ENCODE assay signal across 1 cellular context in the genomic region with DNA sequence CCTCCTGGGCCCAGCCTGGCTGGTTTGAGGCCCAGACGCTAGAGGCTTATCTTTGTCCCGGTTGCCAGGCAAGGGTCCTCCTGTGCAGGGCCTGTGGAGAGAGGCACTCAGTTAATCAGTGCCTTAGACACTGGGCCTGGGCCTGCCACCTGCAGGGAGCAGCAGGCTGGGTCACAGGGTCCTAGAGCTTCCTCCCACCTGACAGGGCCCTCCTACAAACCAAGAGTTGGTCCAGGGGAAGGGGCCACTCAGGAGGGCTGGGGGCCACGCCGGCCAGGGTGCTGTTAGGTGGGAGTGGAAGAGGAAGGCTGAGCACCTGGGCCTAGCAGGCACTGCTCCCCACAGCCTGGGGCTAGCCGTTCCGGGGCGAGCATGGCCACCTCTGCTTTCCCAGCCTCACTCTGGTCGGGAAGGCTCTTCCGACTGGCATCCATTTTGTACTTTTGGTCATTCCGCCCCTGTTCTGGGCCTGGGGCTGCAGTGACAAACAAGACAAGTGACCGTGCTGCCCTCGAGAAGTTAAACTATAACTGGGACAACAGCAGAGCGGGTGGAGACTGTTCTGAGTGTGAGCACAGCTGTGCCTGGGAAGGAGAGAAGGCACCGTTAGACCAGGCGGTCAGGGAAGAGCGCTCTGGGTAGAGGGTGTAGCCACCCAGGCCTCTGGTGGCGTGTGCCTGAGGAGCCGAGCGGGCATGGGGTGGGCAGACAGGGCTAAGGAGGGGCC.
TF ChIP-seq lines count a peak whose summit lies in the region.

No MANE protein-coding gene starts in this region.

TF ChIP-seq in HepG2, 621 proteins besides CTCF, POLR2A, EP300 and RAD21 (continued from another document and continues in another):
- TF ChIP-seq, protein P1, sequence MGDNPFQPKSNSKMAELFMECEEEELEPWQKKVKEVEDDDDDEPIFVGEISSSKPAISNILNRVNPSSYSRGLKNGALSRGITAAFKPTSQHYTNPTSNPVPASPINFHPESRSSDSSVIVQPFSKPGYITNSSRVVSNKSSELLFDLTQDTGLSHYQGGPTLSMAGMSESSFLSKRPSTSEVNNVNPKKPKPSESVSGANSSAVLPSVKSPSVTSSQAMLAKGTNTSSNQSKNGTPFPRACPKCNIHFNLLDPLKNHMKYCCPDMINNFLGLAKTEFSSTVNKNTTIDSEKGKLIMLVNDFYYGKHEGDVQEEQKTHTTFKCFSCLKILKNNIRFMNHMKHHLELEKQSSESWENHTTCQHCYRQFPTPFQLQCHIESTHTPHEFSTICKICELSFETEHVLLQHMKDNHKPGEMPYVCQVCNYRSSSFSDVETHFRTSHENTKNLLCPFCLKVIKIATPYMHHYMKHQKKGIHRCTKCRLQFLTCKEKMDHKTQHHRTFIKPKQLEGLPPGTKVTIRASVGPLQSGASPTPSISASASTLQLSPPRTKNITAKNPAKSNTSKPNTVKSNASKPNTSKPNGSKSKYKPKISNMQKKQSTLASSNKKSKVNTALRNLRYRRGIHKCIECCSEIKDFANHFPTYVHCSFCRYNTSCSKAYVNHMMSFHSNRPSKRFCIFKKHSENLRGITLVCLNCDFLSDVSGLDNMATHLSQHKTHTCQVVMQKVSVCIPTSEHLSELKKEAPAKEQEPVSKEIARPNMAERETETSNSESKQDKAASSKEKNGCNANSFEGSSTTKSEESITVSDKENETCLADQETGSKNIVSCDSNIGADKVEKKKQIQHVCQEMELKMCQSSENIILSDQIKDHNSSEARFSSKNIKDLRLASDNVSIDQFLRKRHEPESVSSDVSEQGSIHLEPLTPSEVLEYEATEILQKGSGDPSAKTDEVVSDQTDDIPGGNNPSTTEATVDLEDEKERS (CRISPR knock-in tag; IDR thresholded peaks at IDR 0.05) = peak; percentile 58; the same call in 1 of the 2 replicates
- TF ChIP-seq ZNF431 (CRISPR knock-in tag; IDR thresholded peaks at IDR 0.05; ENCODE audit: borderline replicate concordance, low read depth) (peak; percentile 62; the same call in 1 of the 2 replicates), ZBTB3 (CRISPR knock-in tag; IDR thresholded peaks at IDR 0.05; ENCODE audit: borderline replicate concordance, low read depth) (no peak), ZHX1 (CRISPR knock-in tag; IDR thresholded peaks at IDR 0.05; ENCODE audit: low read depth) (peak; percentile 80; the same call in 1 of the 2 replicates), ZNF101 (CRISPR knock-in tag; IDR thresholded peaks at IDR 0.05; ENCODE audit: borderline replicate concordance, low read depth) (no peak), HNRNPUL1 (IDR thresholded peaks at IDR 0.05; ENCODE audit: low read depth, low read length) (no peak), KLF15 (CRISPR knock-in tag; IDR thresholded peaks at IDR 0.05; ENCODE audit: borderline replicate concordance) (0 out of 2 replicates have a peak, but pooled peaks have one; percentile 15), ELF1 (CRISPR knock-in tag; IDR thresholded peaks at IDR 0.05) (no peak), ZNF761 (CRISPR knock-in tag; conservative IDR thresholded peaks at IDR 0.05) (0 out of 2 replicates have a peak, but pooled peaks have one; percentile 34), ZNF800 (CRISPR knock-in tag; IDR thresholded peaks at IDR 0.05) (peak; percentile 82), SALL2 (CRISPR knock-in tag; IDR thresholded peaks at IDR 0.05) (peak; percentile 86), KMT2B (CRISPR knock-in tag; IDR thresholded peaks at IDR 0.05) (0 out of 2 replicates have a peak, but pooled peaks have one; percentile 26), MYC (CRISPR knock-in tag; IDR thresholded peaks at IDR 0.05; ENCODE audit: borderline replicate concordance) (peak; percentile 49; the same call in 1 of the 2 replicates), CBFB (CRISPR knock-in tag; IDR thresholded peaks at IDR 0.05) (no peak), ZNF263 (CRISPR knock-in tag; IDR thresholded peaks at IDR 0.05) (peak; percentile 60), RNF2 (conservative IDR thresholded peaks at IDR 0.05; ENCODE audit: low read depth) (no peak; the same call in 1 of the 2 replicates), IKZF4 (CRISPR knock-in tag; IDR thresholded peaks at IDR 0.05; ENCODE audit: borderline replicate concordance, low read depth, not compliant biosample characterization) (no peak), PHF20 (CRISPR knock-in tag; IDR thresholded peaks at IDR 0.05) (0 out of 2 replicates have a peak, but pooled peaks have one; percentile 46), ZNF616 (CRISPR knock-in tag; IDR thresholded peaks at IDR 0.05; ENCODE audit: low read depth) (no peak), WIZ (CRISPR knock-in tag; IDR thresholded peaks at IDR 0.05) (0 out of 2 replicates have a peak, but pooled peaks have one; percentile 24), ZNF891 (CRISPR knock-in tag; IDR thresholded peaks at IDR 0.05) (0 out of 2 replicates have a peak, but pooled peaks have one; percentile 38), ZBTB7A (CRISPR knock-in tag; IDR thresholded peaks at IDR 0.05) (peak; percentile 93), BRD4 (CRISPR knock-in tag; IDR thresholded peaks at IDR 0.05) (peak; percentile 89), GFI1 (CRISPR knock-in tag; IDR thresholded peaks at IDR 0.05; ENCODE audit: borderline replicate concordance) (peak; percentile 63; the same call in 1 of the 2 replicates), USF2 (IDR thresholded peaks at IDR 0.05; ENCODE audit: low read depth, low read length) (no peak), USF2 (CRISPR knock-in tag; IDR thresholded peaks at IDR 0.05; ENCODE audit: borderline replicate concordance) (0 out of 2 replicates have a peak, but pooled peaks have one; percentile 47), ZNF292 (CRISPR knock-in tag; IDR thresholded peaks at IDR 0.05; ENCODE audit: borderline replicate concordance, low read depth) (peak; percentile 93; the same call in 1 of the 2 replicates), ZNF574 (CRISPR knock-in tag; IDR thresholded peaks at IDR 0.05) (peak; percentile 81), YY1 (IDR thresholded peaks at IDR 0.05; ENCODE audit: insufficient read depth, insufficient replicate concordance, low read depth, low read length) (peak; percentile 86), FOXJ3 (CRISPR knock-in tag; IDR thresholded peaks at IDR 0.05; ENCODE audit: borderline replicate concordance) (peak; percentile 72; the same call in 1 of the 2 replicates), REPIN1 (CRISPR knock-in tag; IDR thresholded peaks at IDR 0.05; ENCODE audit: borderline replicate concordance, low read depth) (0 out of 2 replicates have a peak, but pooled peaks have one; percentile 17), AKAP8 (CRISPR knock-in tag; IDR thresholded peaks at IDR 0.05) (peak; percentile 92), NFATC3 (CRISPR knock-in tag; IDR thresholded peaks at IDR 0.05) (no peak), HNF1A (IDR thresholded peaks at IDR 0.05; ENCODE audit: low read depth) (peak; percentile 82), HNF1A (CRISPR knock-in tag; IDR thresholded peaks at IDR 0.05; ENCODE audit: borderline replicate concordance) (peak; percentile 93; the same call in 1 of the 2 replicates)
- TF ChIP-seq, protein P2, sequence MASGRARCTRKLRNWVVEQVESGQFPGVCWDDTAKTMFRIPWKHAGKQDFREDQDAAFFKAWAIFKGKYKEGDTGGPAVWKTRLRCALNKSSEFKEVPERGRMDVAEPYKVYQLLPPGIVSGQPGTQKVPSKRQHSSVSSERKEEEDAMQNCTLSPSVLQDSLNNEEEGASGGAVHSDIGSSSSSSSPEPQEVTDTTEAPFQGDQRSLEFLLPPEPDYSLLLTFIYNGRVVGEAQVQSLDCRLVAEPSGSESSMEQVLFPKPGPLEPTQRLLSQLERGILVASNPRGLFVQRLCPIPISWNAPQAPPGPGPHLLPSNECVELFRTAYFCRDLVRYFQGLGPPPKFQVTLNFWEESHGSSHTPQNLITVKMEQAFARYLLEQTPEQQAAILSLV (CRISPR knock-in tag; IDR thresholded peaks at IDR 0.05; ENCODE audit: borderline replicate concordance) = 0 out of 2 replicates have a peak, but pooled peaks have one; percentile 38
